27 cellular contexts compared by ENCODE assay signal in genomic region chrX:107818900-107819521, GRCh38. TPM values are rescaled to one million over a fixed set of nuclear protein-coding genes. Genes with fewer than 3 reads are reported as not detected.
"Had no signal": no experiment of that assay in that cellular context is flagged by ENCODE, and none has a peak within 500 bp of the region (broad histone marks: within the 10 kb centered on the region; RNA-seq: fewer than 3 reads in every experiment).

No MANE protein-coding gene starts in this region.

- H3K27ac ChIP-seq: dorsolateral prefrontal cortex, hepatocyte, left ventricle myocardium inferior, lower lobe of right lung, parathyroid adenoma, psoas muscle, sigmoid colon, skin epidermis, testis, tibial nerve, upper lobe of right lung, vagina had no signal

- H3K4me1 ChIP-seq: left ventricle myocardium inferior, parathyroid adenoma, psoas muscle, sigmoid colon, testis, tibial nerve, upper lobe of right lung, vagina had no signal

- ATAC-seq: left cardiac atrium; lower lobe of right lung; natural killer cell treated with Interleukin-12 subunit alpha and Interleukin-12 subunit beta and Interleukin-15 and Interleukin-18, amount 100 ng/mL, for 72 hours; psoas muscle; stimulated activated naive B cell treated with anti-CD40 and anti-IgM and Interleukin-4, amounts not matched to agents 10 μg/mL and 1 μg/mL and 100 μg/mL, for 72 hours; stimulated activated naive CD8-positive, alpha-beta T cell treated with anti-CD3 and anti-CD28 coated beads, Interleukin-15, amount 100 ng/mL, for 72 hours; upper lobe of right lung had no signal

- H3K36me3 ChIP-seq: left ventricle myocardium inferior, lower lobe of right lung, sigmoid colon, tibial nerve, upper lobe of right lung, vagina had no signal

- H3K4me2 ChIP-seq: hepatocyte had no signal

- H3K27me3 ChIP-seq: hepatocyte, sigmoid colon, testis, tibial nerve, upper lobe of right lung, vagina had no signal

- H3K27ac Mint-ChIP-seq: natural killer cell treated with Interleukin-12 subunit alpha and Interleukin-12 subunit beta and Interleukin-15 and Interleukin-18, amount 100 ng/mL, for 72 hours; stimulated activated naive B cell treated with anti-CD40 and anti-IgM and Interleukin-4, amounts not matched to agents 10 μg/mL and 1 μg/mL and 100 μg/mL, for 72 hours; stimulated activated naive CD8-positive, alpha-beta T cell treated with anti-CD3 and anti-CD28 coated beads, Interleukin-15, amount 100 ng/mL, for 72 hours had no signal

- H3K27me3 Mint-ChIP-seq: stimulated activated naive CD8-positive, alpha-beta T cell treated with anti-CD3 and anti-CD28 coated beads, Interleukin-15, amount 100 ng/mL, for 72 hours had no signal

- H3K36me3 Mint-ChIP-seq: natural killer cell treated with Interleukin-12 subunit alpha and Interleukin-12 subunit beta and Interleukin-15 and Interleukin-18, amount 100 ng/mL, for 72 hours; stimulated activated naive B cell treated with anti-CD40 and anti-IgM and Interleukin-4, amounts not matched to agents 10 μg/mL and 1 μg/mL and 100 μg/mL, for 72 hours had no signal

- H3K9me3 ChIP-seq: testis, upper lobe of right lung had no signal

- H3K4me3 Mint-ChIP-seq: natural killer cell treated with Interleukin-12 subunit alpha and Interleukin-12 subunit beta and Interleukin-15 and Interleukin-18, amount 100 ng/mL, for 72 hours; stimulated activated naive B cell treated with anti-CD40 and anti-IgM and Interleukin-4, amounts not matched to agents 10 μg/mL and 1 μg/mL and 100 μg/mL, for 72 hours; stimulated activated naive CD8-positive, alpha-beta T cell treated with anti-CD3 and anti-CD28 coated beads, Interleukin-15, amount 100 ng/mL, for 72 hours had no signal

- H3K9me3 Mint-ChIP-seq: natural killer cell treated with Interleukin-12 subunit alpha and Interleukin-12 subunit beta and Interleukin-15 and Interleukin-18, amount 100 ng/mL, for 72 hours had no signal

- H2AFZ ChIP-seq: hepatocyte, parathyroid adenoma had no signal

- H3K4me3 ChIP-seq: dorsolateral prefrontal cortex, hepatocyte, left ventricle myocardium inferior, lower lobe of right lung, psoas muscle, sigmoid colon, skin epidermis, testis, tibial nerve, upper lobe of right lung, vagina had no signal

- DNase-seq: dorsolateral prefrontal cortex; effector CD8-positive, alpha-beta T cell; foreskin melanocyte; head of caudate nucleus; kidney; left cardiac atrium; left ventricle myocardium inferior; lower lobe of right lung; mesenchymal stem cell; midbrain; occipital lobe; psoas muscle; retina; sigmoid colon; stimulated activated CD4-positive, alpha-beta T cell treated with anti-CD3 and anti-CD28 coated beads, Interleukin-2, amount 100 ng/mL, for 24 hours; stimulated activated CD4-positive, alpha-beta T cell treated with anti-CD3 and anti-CD28 coated beads, Interleukin-4, amount 100 ng/mL, for 4 hours; stimulated activated naive B cell treated with anti-CD40 and anti-IgM and Interleukin-4, amounts not matched to agents 10 μg/mL and 1 μg/mL and 100 μg/mL, for 72 hours; stimulated activated naive CD8-positive, alpha-beta T cell treated with anti-CD3 and anti-CD28 coated beads, Interleukin-15, amount 100 ng/mL, for 72 hours; testis; upper lobe of right lung had no signal

- H3K79me2 ChIP-seq: hepatocyte, parathyroid adenoma had no signal

- H3K9ac ChIP-seq: parathyroid adenoma had no signal

RNA-seq across cellular contexts. Expression of gene NCBP2L, which starts 41.5 kb away (rescaled TPM):
- total RNA-seq: hepatocyte; kidney; left cardiac atrium; left ventricle myocardium inferior; lower lobe of right lung; natural killer cell treated with Interleukin-12 subunit alpha and Interleukin-12 subunit beta and Interleukin-15 and Interleukin-18, amount 100 ng/mL, for 72 hours; occipital lobe; psoas muscle; sigmoid colon; subcutaneous adipose tissue; testis; tibial nerve; upper lobe of right lung; vagina had no signal
- polyA plus RNA-seq: sigmoid colon had no signal
